Comparison of ENCODE assay signal across 2 cellular contexts in genomic region chr22:21922370-21923162, GRCh38.
TF ChIP-seq lines count a peak whose summit lies in the region.

No MANE protein-coding gene starts in this region.

TF ChIP-seq in GM23338, 12 proteins besides CTCF, POLR2A, EP300 and RAD21 (continued from another document):
- TF ChIP-seq STAT1 (IDR thresholded peaks at IDR 0.05; ENCODE audit: unreplicated experiment), result no peak
- TF ChIP-seq JUNB (IDR thresholded peaks at IDR 0.05; ENCODE audit: unreplicated experiment), result no peak
- no peak for TF ChIP-seq EZH2 (IDR thresholded peaks at IDR 0.05; ENCODE audit: low read depth, unreplicated experiment)
- TF ChIP-seq ZNF114 (CRISPR knock-in tag; IDR thresholded peaks at IDR 0.05), result no peak
- no peak for TF ChIP-seq EZH2phosphoT487 (IDR thresholded peaks at IDR 0.05; ENCODE audit: unreplicated experiment)
- TF ChIP-seq CREB1 (CRISPR knock-in tag; IDR thresholded peaks at IDR 0.05; ENCODE audit: low read depth), result no peak
- TF ChIP-seq ETS1 (IDR thresholded peaks at IDR 0.05), result no peak
- TF ChIP-seq REST (IDR thresholded peaks at IDR 0.05; ENCODE audit: unreplicated experiment), result no peak
- TF ChIP-seq ZNF462 (CRISPR knock-in tag; IDR thresholded peaks at IDR 0.05), result no peak
- TF ChIP-seq NANOG (IDR thresholded peaks at IDR 0.05; ENCODE audit: borderline replicate concordance), result no peak
- no peak for TF ChIP-seq ZNF331 (CRISPR knock-in tag; IDR thresholded peaks at IDR 0.05; ENCODE audit: low read depth)

TF ChIP-seq in WTC11, 78 proteins besides CTCF, POLR2A, EP300 and RAD21 (continued from another document):
- TF ChIP-seq HMGXB4 (CRISPR knock-in tag; IDR thresholded peaks at IDR 0.05), result no peak
- no peak for TF ChIP-seq ZNF425 (CRISPR knock-in tag; conservative IDR thresholded peaks at IDR 0.05)
- no peak for TF ChIP-seq ATF1 (CRISPR knock-in tag; IDR thresholded peaks at IDR 0.05)
- TF ChIP-seq ZNF138 (CRISPR knock-in tag; conservative IDR thresholded peaks at IDR 0.05), result no peak
- TF ChIP-seq SOX15 (CRISPR knock-in tag; IDR thresholded peaks at IDR 0.05), result no peak
- no peak for TF ChIP-seq ZNF532 (CRISPR knock-in tag; IDR thresholded peaks at IDR 0.05; ENCODE audit: borderline replicate concordance)
- TF ChIP-seq ZNF219 (CRISPR knock-in tag; IDR thresholded peaks at IDR 0.05; ENCODE audit: borderline replicate concordance), result no peak
- TF ChIP-seq ZBTB43 (CRISPR knock-in tag; IDR thresholded peaks at IDR 0.05), result no peak
- no peak for TF ChIP-seq RORB (CRISPR knock-in tag; IDR thresholded peaks at IDR 0.05)
- no peak for TF ChIP-seq ZNF416 (CRISPR knock-in tag; IDR thresholded peaks at IDR 0.05)
- no peak for TF ChIP-seq AFF4 (CRISPR knock-in tag; IDR thresholded peaks at IDR 0.05; ENCODE audit: borderline replicate concordance)
- TF ChIP-seq NR1H2 (CRISPR knock-in tag; IDR thresholded peaks at IDR 0.05), result no peak
- no peak for TF ChIP-seq MYBL2 (CRISPR knock-in tag; IDR thresholded peaks at IDR 0.05)
- TF ChIP-seq TP53 (CRISPR knock-in tag; IDR thresholded peaks at IDR 0.05), result no peak
- TF ChIP-seq E2F1 (CRISPR knock-in tag; IDR thresholded peaks at IDR 0.05), result no peak
- TF ChIP-seq PRRX2 (CRISPR knock-in tag; IDR thresholded peaks at IDR 0.05), result no peak
TF ChIP-seq in WTC11: peak in this region for 0.
